Comparison of ENCODE assay signal across 20 cellular contexts in genomic region chr5:5018560-5018935, GRCh38.
DNase-seq lines count a peak whose midpoint lies in the region; ATAC-seq, FAIRE-seq and TF ChIP-seq lines count a peak whose summit lies in the region.
"Had no signal": no experiment of that assay in that cellular context is flagged by ENCODE, and none has a peak within 500 bp of the region (broad histone marks: within the 10 kb centered on the region; RNA-seq: fewer than 3 reads in every experiment).

No MANE protein-coding gene starts in this region.

- no peak overlapping the region for H2BK12ac ChIP-seq in neuronal stem cell (ENCODE audit: low read length)

- no peaks in the 10 kb centered on the region for H3K79me2 ChIP-seq in DND-41 (ENCODE audit: insufficient read depth, low read length)

- H3K36me3 ChIP-seq in DND-41 (ENCODE audit: insufficient read depth, low read length) (no peaks in the 10 kb centered on the region), neuronal stem cell (replicated peaks in 1 of 2; ENCODE audit: control insufficient read depth in 2 of 2, insufficient read depth in 2 of 2, low read length in 2 of 2) (no peaks in the 10 kb centered on the region)
- H3K36me3 ChIP-seq: breast epithelium, vagina had no signal

- no peaks in the 10 kb centered on the region for H3K9me3 ChIP-seq in DND-41 (ENCODE audit: insufficient read depth, low read length, severe bottlenecking)
- H3K9me3 ChIP-seq in neuronal stem cell (replicated peaks in 1 of 2; ENCODE audit: control insufficient read depth in 2 of 2, insufficient read depth in 1 of 2, low read depth in 1 of 2, low read length in 2 of 2) = peaks cover 0 to 4% of the 10 kb centered on the region in 2 donors
- H3K9me3 ChIP-seq: breast epithelium, vagina had no signal

- H3K4me1 ChIP-seq in DND-41 (ENCODE audit: insufficient read depth, low read length) (no peaks in the 10 kb centered on the region), neuronal stem cell (ENCODE audit: control insufficient read depth in 2 of 2, insufficient read depth in 1 of 2, low read depth in 1 of 2, low read length in 2 of 2) (peaks cover 0 to 11% of the 10 kb centered on the region in 2 donors)
- H3K4me1 ChIP-seq: breast epithelium had no signal

- no peak overlapping the region for H3K14ac ChIP-seq in neuronal stem cell (ENCODE audit: low read length)

- H4K8ac ChIP-seq in neuronal stem cell (ENCODE audit: low read depth, low read length) = no peak overlapping the region

- H4K20me1 ChIP-seq in DND-41 (ENCODE audit: insufficient read depth, low read length) = no peaks in the 10 kb centered on the region

- TF ChIP-seq POLR2A in GM12891 (IDR thresholded peaks at IDR 0.05; ENCODE audit: low read depth, low read length) = no peak

- no peak overlapping the region for H3K4me3 ChIP-seq in DND-41 (ENCODE audit: low read depth in 1 of 2, low read length in 2 of 2)
- no peak overlapping the region for H3K4me3 ChIP-seq in astrocyte of the cerebellum (ENCODE audit: low read depth, low read length)
- no peak overlapping the region for H3K4me3 ChIP-seq in neuronal stem cell (ENCODE audit: low read length in 2 of 2)
- H3K4me3 ChIP-seq: breast epithelium, vagina had no signal

- TF ChIP-seq CTCF in DND-41 (IDR thresholded peaks at IDR 0.05; ENCODE audit: borderline replicate concordance, extremely low read depth, low read length, poor library complexity, severe bottlenecking) (no peak), astrocyte of the cerebellum (IDR thresholded peaks at IDR 0.05; ENCODE audit: low read depth, low read length, missing control alignments) (no peak)

- peak overlapping the region; percentile 84 for H3K4ac ChIP-seq in neuronal stem cell (ENCODE audit: low read length)

- H3K27me3 ChIP-seq in DND-41 (ENCODE audit: insufficient read depth, low read length, poor library complexity) (peaks cover 9% of the 10 kb centered on the region), neuronal stem cell (ENCODE audit: control insufficient read depth in 3 of 3, insufficient read depth in 3 of 3, low read depth in 1 of 3, low read length in 3 of 3) (no peaks in the 10 kb centered on the region)
- H3K27me3 ChIP-seq: breast epithelium, vagina had no signal

- H2BK15ac ChIP-seq in neuronal stem cell (ENCODE audit: low read length) = no peak overlapping the region

- DNase-seq in DND-41 (peak; percentile 10), astrocyte of the cerebellum (ENCODE audit: low read depth) (peak; percentile 47), neuronal stem cell (ENCODE audit: low spot score) (no peak), GM12891 (ENCODE audit: insufficient read length, low spot score) (no peak), NCI-H2029 treated with DMSO at 0.1 percent for 48 hours (lab: John Stamatoyannopoulos, UW) (no peak), NCI-H1930 (lab: John Stamatoyannopoulos, UW) (no peak)
- DNase-seq: activated CD4-positive, alpha-beta T cell treated with anti-CD3 and anti-CD28 coated beads for 4 hours; activated naive CD4-positive, alpha-beta T cell treated with anti-CD3 and anti-CD28 coated beads for 36 hours; Calu3; H9; IMR-90; NCI-H1092; NCI-H2171 treated with DMSO at 0.1 percent for 48 hours; NK-92 treated with Interleukin-12 subunit alpha and Interleukin-12 subunit beta, amount 100 ng/mL, for 24 hours; Right ventricle myocardium superior; stimulated activated naive CD4-positive, alpha-beta T cell treated with Interleukin-2 at 50 U/mL for 16 hours had no signal

- in situ Hi-C loops in astrocyte of the cerebellum (cut with HindIII; ENCODE audit: low sequenced_read_pairs) = no loop called here

- H2BK120ac ChIP-seq in neuronal stem cell (ENCODE audit: low read depth, low read length) = no peak overlapping the region

- H2AK5ac ChIP-seq in neuronal stem cell (ENCODE audit: low read depth, low read length) = no peak overlapping the region

- H3K23ac ChIP-seq in neuronal stem cell (ENCODE audit: low read depth, low read length, poor library complexity) = peak overlapping the region; percentile 81

- H3K79me1 ChIP-seq in neuronal stem cell (ENCODE audit: low read depth, low read length) = no peaks in the 10 kb centered on the region

- WGBS in neuronal stem cell (ENCODE audit: extremely low coverage in 2 of 2, insufficient read length in 2 of 2, insufficient replicate concordance in 1 of 2), 2 donors = no CpG with 5 or more reads among the region's 4 CpGs

- H3K9ac ChIP-seq in DND-41 (ENCODE audit: low read depth, low read length) (no peak overlapping the region), neuronal stem cell (ENCODE audit: low read depth, low read length, poor library complexity) (no peak overlapping the region)

- H2AFZ ChIP-seq in DND-41 (ENCODE audit: low read depth, low read length) (0 out of 2 replicates have a peak overlapping the region, but pooled peaks have one; percentile 1), neuronal stem cell (ENCODE audit: low read length) (no peak overlapping the region)

- H3K18ac ChIP-seq in neuronal stem cell (ENCODE audit: low read length) = peak overlapping the region; percentile 3

- no peak overlapping the region for H3K4me2 ChIP-seq in DND-41 (ENCODE audit: insufficient read depth, low read length)
- no peak overlapping the region for H3K4me2 ChIP-seq in neuronal stem cell (ENCODE audit: insufficient read depth, low read length, poor library complexity, severe bottlenecking)

- H2BK5ac ChIP-seq in neuronal stem cell (ENCODE audit: low read length) = no peak overlapping the region

- no peak overlapping the region for H4K91ac ChIP-seq in neuronal stem cell (ENCODE audit: low read depth, low read length, poor library complexity)

- H3K27ac ChIP-seq in DND-41 (ENCODE audit: low read length) (no peak overlapping the region), neuronal stem cell (replicated peaks; ENCODE audit: low read length) (no peak overlapping the region)
- H3K27ac ChIP-seq: breast epithelium, vagina had no signal

- ATAC-seq in DND-41 (ENCODE audit: insufficient read depth, low read depth) (peak; percentile 61; the same call in 2 of the 3 replicates), HG02610 (IDR thresholded peaks at IDR 0.05; ENCODE audit: unreplicated experiment) (peak; percentile 28), HG02588 (IDR thresholded peaks at IDR 0.05; ENCODE audit: unreplicated experiment) (no peak)

- no peak for FAIRE-seq in GM12891 (lab: Jason Lieb, UNC)

TF ChIP-seq in GM12891, 5 proteins besides CTCF, POLR2A, EP300 and RAD21:
- no peak for TF ChIP-seq SPI1 (IDR thresholded peaks at IDR 0.05; ENCODE audit: low read depth, low read length)
- no peak for TF ChIP-seq POU2F2 (IDR thresholded peaks at IDR 0.05; ENCODE audit: low read depth, low read length)
- TF ChIP-seq POLR2AphosphoS5 (IDR thresholded peaks at IDR 0.05; ENCODE audit: low read depth, low read length) = no peak

Comparison
In these comparisons a context has a peak if more than half of its experiments do, and no peak if none do; other contexts are left out.
1. DNase-seq: peak in DND-41 (single experiment) and astrocyte of the cerebellum (single experiment); none in neuronal stem cell (single experiment), GM12891 (single experiment), NCI-H2029 treated with DMSO at 0.1 percent for 48 hours (single experiment) and NCI-H1930 (0 of 2).